In the genomic region with DNA sequence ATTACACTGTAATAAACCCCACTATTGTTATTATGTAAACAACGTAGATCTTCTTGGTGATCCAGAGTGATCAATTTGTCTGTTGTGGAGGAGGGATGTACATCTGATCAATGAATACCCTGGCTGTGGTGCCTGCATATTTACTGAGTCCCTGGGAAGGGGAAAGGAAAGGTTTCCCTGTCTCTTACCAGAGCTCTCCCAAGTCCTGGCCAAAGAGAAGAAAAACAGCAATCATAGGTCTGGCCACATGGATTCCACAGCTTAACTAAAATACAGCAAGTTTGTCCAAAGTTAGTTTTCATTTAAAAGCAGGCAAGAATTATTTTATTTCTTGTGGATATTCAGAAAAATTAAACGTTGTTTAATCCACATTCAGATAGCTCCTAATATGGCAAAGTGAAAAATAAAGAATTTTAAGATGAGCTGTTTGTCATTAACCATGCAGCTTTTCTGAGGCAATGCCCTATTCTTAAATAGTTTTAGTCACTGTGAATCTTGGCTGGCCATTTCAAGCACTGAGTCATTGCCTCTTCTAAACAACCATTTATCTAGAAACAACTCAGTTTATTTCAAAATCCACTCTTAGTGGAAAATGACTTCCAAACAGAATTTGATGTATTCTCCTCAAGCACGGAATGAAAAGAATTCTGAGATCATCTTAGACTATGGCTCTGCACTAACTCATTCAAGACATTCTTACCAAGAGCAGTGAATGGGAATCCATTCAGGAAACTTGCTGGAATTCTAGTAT, we compare ENCODE assay signal across 11 cellular contexts.
A peak's percentile ranks its signal among the peaks of the same experiment; 100 is the strongest.
DNase-seq lines count a peak whose midpoint lies in the region; ATAC-seq, FAIRE-seq and TF ChIP-seq lines count a peak whose summit lies in the region.
"Had no signal": no experiment of that assay in that cellular context is flagged by ENCODE, and none has a peak within 500 bp of the region (broad histone marks: within the 10 kb centered on the region; RNA-seq: fewer than 3 reads in every experiment).

No MANE protein-coding gene starts in this region.

- DNase-seq in EL (peak; percentile 87), astrocyte (ENCODE audit: low read depth) (peak; percentile 97), left cardiac atrium (peak; percentile 26), sciatic nerve (ENCODE audit: low spot score) (no peak), endothelial cell (ENCODE audit: low spot score) (no peak)
- no peak for DNase-seq in CD8-positive, alpha-beta memory T cell
- DNase-seq in activated CD4-positive, CD25-positive, alpha-beta regulatory T cell treated with anti-CD3 and anti-CD28 coated beads, Interleukin-2, amount 50 U/mL, for 72 hours = no peak
- DNase-seq in stimulated activated CD8-positive, alpha-beta memory T cell treated with anti-CD3 and anti-CD28 coated beads, Interleukin-4, amount 100 ng/mL, for 48 hours = no peak
- DNase-seq: activated CD8-positive, alpha-beta T cell treated with anti-CD3 and anti-CD28 coated beads, Interleukin-2, amount 10 ng/mL, durations not matched to agents 7 days and 5 days; testis had no signal

- H3K9me3 ChIP-seq in astrocyte (ENCODE audit: insufficient read depth, low read depth, low read length) = no peaks in the 10 kb centered on the region
- no peaks in the 10 kb centered on the region for H3K9me3 ChIP-seq in CD8-positive, alpha-beta memory T cell (ENCODE audit: low read length)
- H3K9me3 ChIP-seq: testis had no signal

- no peaks in the 10 kb centered on the region for H3K36me3 ChIP-seq in astrocyte (ENCODE audit: insufficient read depth, low read length)
- H3K36me3 ChIP-seq in CD8-positive, alpha-beta memory T cell (ENCODE audit: insufficient read depth, low read length) = no peaks in the 10 kb centered on the region

- peaks cover 22% of the 10 kb centered on the region for H3K4me1 ChIP-seq in astrocyte (ENCODE audit: insufficient read depth, low read length)
- no peaks in the 10 kb centered on the region for H3K4me1 ChIP-seq in CD8-positive, alpha-beta memory T cell (ENCODE audit: insufficient read depth, low read length)
- H3K4me1 ChIP-seq: testis had no signal

- FAIRE-seq in astrocyte (lab: Jason Lieb, UNC) = peak; percentile 89

- H3K4me3 Mint-ChIP-seq in astrocyte (ENCODE audit: unreplicated experiment) = no peak overlapping the region
- no peak overlapping the region for H3K4me3 Mint-ChIP-seq in endothelial cell (ENCODE audit: unreplicated experiment)
- H3K4me3 Mint-ChIP-seq in CD8-positive, alpha-beta memory T cell = no peak overlapping the region
- H3K4me3 Mint-ChIP-seq: activated CD8-positive, alpha-beta T cell treated with anti-CD3 and anti-CD28 coated beads, Interleukin-2, amount 10 ng/mL, durations not matched to agents 7 days and 5 days; central memory CD8-positive, alpha-beta T cell had no signal

- no peaks in the 10 kb centered on the region for H3K79me2 ChIP-seq in astrocyte (ENCODE audit: insufficient read depth, low read length)

- peak overlapping the region; percentile 70 for H3K9ac ChIP-seq in astrocyte (ENCODE audit: low read length)

- CTCF ChIA-PET in CD8-positive, alpha-beta memory T cell (lab: Charles Lee) = no interaction called here

- H3K27ac ChIP-seq in astrocyte (ENCODE audit: low read depth, low read length) = peak overlapping the region; percentile 88
- no peak overlapping the region for H3K27ac ChIP-seq in CD8-positive, alpha-beta memory T cell (ENCODE audit: low read depth, low read length)
- H3K27ac ChIP-seq: testis had no signal

- H3K4me1 Mint-ChIP-seq in astrocyte (ENCODE audit: low read depth, unreplicated experiment) (peaks cover 25% of the 10 kb centered on the region), endothelial cell (ENCODE audit: unreplicated experiment) (peaks cover 8% of the 10 kb centered on the region)
- H3K4me1 Mint-ChIP-seq in CD8-positive, alpha-beta memory T cell = no peaks in the 10 kb centered on the region
- H3K4me1 Mint-ChIP-seq: central memory CD8-positive, alpha-beta T cell had no signal

- TF ChIP-seq CTCF in astrocyte (IDR thresholded peaks at IDR 0.05; ENCODE audit: insufficient read depth, low read depth, low read length) (no peak), endothelial cell (IDR thresholded peaks at IDR 0.05; ENCODE audit: unreplicated experiment) (no peak)

- POLR2A ChIA-PET in CD8-positive, alpha-beta memory T cell (lab: Charles Lee) = no interaction called here

- H3K27ac Mint-ChIP-seq in astrocyte (ENCODE audit: unreplicated experiment) = peak overlapping the region; percentile 89
- H3K27ac Mint-ChIP-seq in endothelial cell (ENCODE audit: unreplicated experiment) = no peak overlapping the region
- H3K27ac Mint-ChIP-seq in CD8-positive, alpha-beta memory T cell = no peak overlapping the region
- H3K27ac Mint-ChIP-seq: activated CD8-positive, alpha-beta T cell treated with anti-CD3 and anti-CD28 coated beads, Interleukin-2, amount 10 ng/mL, durations not matched to agents 7 days and 5 days had no signal

- H3K9me3 Mint-ChIP-seq in astrocyte (ENCODE audit: unreplicated experiment) (no peaks in the 10 kb centered on the region), endothelial cell (ENCODE audit: unreplicated experiment) (no peaks in the 10 kb centered on the region)
- peaks cover 0 to 41% (median 9%) of the 10 kb centered on the region in 5 donors for H3K9me3 Mint-ChIP-seq in CD8-positive, alpha-beta memory T cell

- H2AFZ ChIP-seq in astrocyte (ENCODE audit: low read depth, low read length) = peak overlapping the region; percentile 51

- no peaks in the 10 kb centered on the region for H3K36me3 Mint-ChIP-seq in astrocyte (ENCODE audit: low read depth, unreplicated experiment)
- no peaks in the 10 kb centered on the region for H3K36me3 Mint-ChIP-seq in endothelial cell (ENCODE audit: low read depth, unreplicated experiment)
- H3K36me3 Mint-ChIP-seq in CD8-positive, alpha-beta memory T cell = no peaks in the 10 kb centered on the region

- ATAC-seq in left cardiac atrium (peak; percentile 81 to 96), sciatic nerve (peak; percentile 86)
- ATAC-seq: activated CD8-positive, alpha-beta T cell treated with anti-CD3 and anti-CD28 coated beads, Interleukin-2, amount 10 ng/mL, durations not matched to agents 7 days and 5 days had no signal

- H3K4me2 ChIP-seq in astrocyte (ENCODE audit: low read length) = peak overlapping the region; percentile 45

- no peak overlapping the region for H3K4me3 ChIP-seq in astrocyte (ENCODE audit: insufficient read depth, low read depth, low read length)
- no peak overlapping the region for H3K4me3 ChIP-seq in CD8-positive, alpha-beta memory T cell (ENCODE audit: low read length)
- H3K4me3 ChIP-seq: testis had no signal

- H3K27me3 ChIP-seq in astrocyte (ENCODE audit: insufficient read depth, low read length) = no peaks in the 10 kb centered on the region
- H3K27me3 ChIP-seq in CD8-positive, alpha-beta memory T cell (ENCODE audit: insufficient read depth, low read length, poor library complexity, severe bottlenecking) = no peaks in the 10 kb centered on the region
- H3K27me3 ChIP-seq: testis had no signal

- no peaks in the 10 kb centered on the region for H4K20me1 ChIP-seq in astrocyte (ENCODE audit: insufficient read depth, low read length)

- no peaks in the 10 kb centered on the region for H3K27me3 Mint-ChIP-seq in astrocyte (ENCODE audit: low read depth, unreplicated experiment)
- no peaks in the 10 kb centered on the region for H3K27me3 Mint-ChIP-seq in endothelial cell (ENCODE audit: unreplicated experiment)
- no peaks in the 10 kb centered on the region for H3K27me3 Mint-ChIP-seq in CD8-positive, alpha-beta memory T cell
- H3K27me3 Mint-ChIP-seq: central memory CD8-positive, alpha-beta T cell had no signal

- intact Hi-C loops in left cardiac atrium (cut with DNase I) (no loop called here), sciatic nerve (cut with DNase I) (no loop called here)

Comparison
In these comparisons a context has a peak if more than half of its experiments do, and no peak if none do; other contexts are left out.
1. DNase-seq: peak in EL (single experiment), astrocyte (single experiment) and left cardiac atrium (single experiment); none in sciatic nerve (single experiment), endothelial cell (single experiment), CD8-positive, alpha-beta memory T cell (0 of 5), activated CD4-positive, CD25-positive, alpha-beta regulatory T cell treated with anti-CD3 and anti-CD28 coated beads, Interleukin-2, amount 50 U/mL, for 72 hours (single experiment) and stimulated activated CD8-positive, alpha-beta memory T cell treated with anti-CD3 and anti-CD28 coated beads, Interleukin-4, amount 100 ng/mL, for 48 hours (single experiment).